ENCODE assay signal across 1 cellular context in the genomic region with DNA sequence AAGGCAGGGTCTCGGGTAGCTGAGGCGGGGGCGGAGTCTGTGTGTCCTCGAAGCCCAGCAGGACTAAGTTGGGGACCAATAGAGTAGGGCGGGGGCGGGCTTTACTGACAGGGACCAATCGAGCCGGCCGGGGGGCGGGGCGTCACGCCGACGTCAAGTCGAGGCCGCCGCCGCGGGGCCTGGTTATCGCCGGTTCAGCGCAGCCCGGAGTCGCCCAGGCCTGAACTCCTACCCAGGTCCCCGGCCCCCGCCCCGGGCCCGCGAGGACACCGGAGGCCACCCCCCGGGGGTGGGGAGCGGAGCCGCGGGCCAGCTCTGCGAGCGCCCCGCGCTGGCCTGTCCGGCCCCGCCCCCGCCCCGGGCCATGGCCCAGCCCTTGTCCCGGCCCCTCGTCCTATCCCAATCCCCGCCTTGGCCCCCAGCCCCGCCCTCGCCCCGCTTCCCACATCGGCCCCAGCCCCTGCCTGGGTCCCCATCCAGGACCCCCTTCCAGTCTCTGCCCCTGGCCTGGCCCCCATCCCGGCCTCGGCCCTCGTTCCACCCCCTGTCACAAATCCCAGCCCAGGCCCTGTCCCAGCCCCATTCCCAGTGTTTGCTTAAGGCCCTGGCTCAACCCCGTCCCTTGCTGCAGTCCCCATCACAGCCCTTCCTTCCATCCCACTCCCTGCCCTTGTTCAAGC.
TF ChIP-seq lines count a peak whose summit lies in the region.

TMEM8B (plus strand) TSS at position 145 of the 680 bp plus-strand sequence; CDS start at position 365, 220 bp downstream.

TF ChIP-seq in HepG2, 621 proteins besides CTCF, POLR2A, EP300 and RAD21 (continues in another document):
- TF ChIP-seq, protein P1, sequence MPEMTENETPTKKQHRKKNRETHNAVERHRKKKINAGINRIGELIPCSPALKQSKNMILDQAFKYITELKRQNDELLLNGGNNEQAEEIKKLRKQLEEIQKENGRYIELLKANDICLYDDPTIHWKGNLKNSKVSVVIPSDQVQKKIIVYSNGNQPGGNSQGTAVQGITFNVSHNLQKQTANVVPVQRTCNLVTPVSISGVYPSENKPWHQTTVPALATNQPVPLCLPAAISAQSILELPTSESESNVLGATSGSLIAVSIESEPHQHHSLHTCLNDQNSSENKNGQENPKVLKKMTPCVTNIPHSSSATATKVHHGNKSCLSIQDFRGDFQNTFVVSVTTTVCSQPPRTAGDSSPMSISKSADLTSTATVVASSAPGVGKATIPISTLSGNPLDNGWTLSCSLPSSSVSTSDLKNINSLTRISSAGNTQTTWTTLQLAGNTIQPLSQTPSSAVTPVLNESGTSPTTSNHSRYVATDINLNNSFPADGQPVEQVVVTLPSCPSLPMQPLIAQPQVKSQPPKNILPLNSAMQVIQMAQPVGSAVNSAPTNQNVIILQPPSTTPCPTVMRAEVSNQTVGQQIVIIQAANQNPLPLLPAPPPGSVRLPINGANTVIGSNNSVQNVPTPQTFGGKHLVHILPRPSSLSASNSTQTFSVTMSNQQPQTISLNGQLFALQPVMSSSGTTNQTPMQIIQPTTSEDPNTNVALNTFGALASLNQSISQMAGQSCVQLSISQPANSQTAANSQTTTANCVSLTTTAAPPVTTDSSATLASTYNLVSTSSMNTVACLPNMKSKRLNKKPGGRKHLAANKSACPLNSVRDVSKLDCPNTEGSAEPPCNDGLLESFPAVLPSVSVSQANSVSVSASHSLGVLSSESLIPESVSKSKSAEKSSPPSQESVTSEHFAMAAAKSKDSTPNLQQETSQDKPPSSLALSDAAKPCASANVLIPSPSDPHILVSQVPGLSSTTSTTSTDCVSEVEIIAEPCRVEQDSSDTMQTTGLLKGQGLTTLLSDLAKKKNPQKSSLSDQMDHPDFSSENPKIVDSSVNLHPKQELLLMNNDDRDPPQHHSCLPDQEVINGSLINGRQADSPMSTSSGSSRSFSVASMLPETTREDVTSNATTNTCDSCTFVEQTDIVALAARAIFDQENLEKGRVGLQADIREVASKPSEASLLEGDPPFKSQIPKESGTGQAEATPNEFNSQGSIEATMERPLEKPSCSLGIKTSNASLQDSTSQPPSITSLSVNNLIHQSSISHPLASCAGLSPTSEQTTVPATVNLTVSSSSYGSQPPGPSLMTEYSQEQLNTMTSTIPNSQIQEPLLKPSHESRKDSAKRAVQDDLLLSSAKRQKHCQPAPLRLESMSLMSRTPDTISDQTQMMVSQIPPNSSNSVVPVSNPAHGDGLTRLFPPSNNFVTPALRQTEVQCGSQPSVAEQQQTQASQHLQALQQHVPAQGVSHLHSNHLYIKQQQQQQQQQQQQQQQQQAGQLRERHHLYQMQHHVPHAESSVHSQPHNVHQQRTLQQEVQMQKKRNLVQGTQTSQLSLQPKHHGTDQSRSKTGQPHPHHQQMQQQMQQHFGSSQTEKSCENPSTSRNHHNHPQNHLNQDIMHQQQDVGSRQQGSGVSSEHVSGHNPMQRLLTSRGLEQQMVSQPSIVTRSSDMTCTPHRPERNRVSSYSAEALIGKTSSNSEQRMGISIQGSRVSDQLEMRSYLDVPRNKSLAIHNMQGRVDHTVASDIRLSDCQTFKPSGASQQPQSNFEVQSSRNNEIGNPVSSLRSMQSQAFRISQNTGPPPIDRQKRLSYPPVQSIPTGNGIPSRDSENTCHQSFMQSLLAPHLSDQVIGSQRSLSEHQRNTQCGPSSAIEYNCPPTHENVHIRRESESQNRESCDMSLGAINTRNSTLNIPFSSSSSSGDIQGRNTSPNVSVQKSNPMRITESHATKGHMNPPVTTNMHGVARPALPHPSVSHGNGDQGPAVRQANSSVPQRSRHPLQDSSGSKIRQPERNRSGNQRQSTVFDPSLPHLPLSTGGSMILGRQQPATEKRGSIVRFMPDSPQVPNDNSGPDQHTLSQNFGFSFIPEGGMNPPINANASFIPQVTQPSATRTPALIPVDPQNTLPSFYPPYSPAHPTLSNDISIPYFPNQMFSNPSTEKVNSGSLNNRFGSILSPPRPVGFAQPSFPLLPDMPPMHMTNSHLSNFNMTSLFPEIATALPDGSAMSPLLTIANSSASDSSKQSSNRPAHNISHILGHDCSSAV (CRISPR knock-in tag; IDR thresholded peaks at IDR 0.05; ENCODE audit: borderline replicate concordance), result no peak
- TF ChIP-seq GABPB1 (CRISPR knock-in tag; IDR thresholded peaks at IDR 0.05) (peak; percentile 49; the same call in 1 of the 2 replicates), ATF2 (CRISPR knock-in tag; IDR thresholded peaks at IDR 0.05) (no peak), ZNF496 (CRISPR knock-in tag; IDR thresholded peaks at IDR 0.05; ENCODE audit: insufficient replicate concordance) (no peak), RFXAP (CRISPR knock-in tag; IDR thresholded peaks at IDR 0.05; ENCODE audit: borderline replicate concordance) (peak; percentile 35; the same call in 1 of the 2 replicates), SALL2 (CRISPR knock-in tag; IDR thresholded peaks at IDR 0.05) (0 out of 2 replicates have a peak, but pooled peaks have one; percentile 25), ZNF414 (CRISPR knock-in tag; IDR thresholded peaks at IDR 0.05) (no peak), SP1 (IDR thresholded peaks at IDR 0.05) (no peak), SP1 (CRISPR knock-in tag; IDR thresholded peaks at IDR 0.05) (peak; percentile 72), NFYC (CRISPR knock-in tag; IDR thresholded peaks at IDR 0.05) (peak; percentile 71), ASH2L (IDR thresholded peaks at IDR 0.05; ENCODE audit: insufficient read length, low read depth, low read length) (peak; percentile 49), MTF2 (CRISPR knock-in tag; IDR thresholded peaks at IDR 0.05; ENCODE audit: borderline replicate concordance) (no peak), SP2 (CRISPR knock-in tag; IDR thresholded peaks at IDR 0.05) (peak; percentile 86), PITX1 (CRISPR knock-in tag; IDR thresholded peaks at IDR 0.05) (no peak), HOXA3 (CRISPR knock-in tag; IDR thresholded peaks at IDR 0.05) (peak; percentile 37; the same call in 1 of the 2 replicates), ZNF629 (CRISPR knock-in tag; conservative IDR thresholded peaks at IDR 0.05) (no peak), BCL6 (CRISPR knock-in tag; IDR thresholded peaks at IDR 0.05) (no peak), SP4 (CRISPR knock-in tag; IDR thresholded peaks at IDR 0.05) (peak; percentile 65; the same call in 1 of the 2 replicates), ATF7 (IDR thresholded peaks at IDR 0.05) (no peak), ATF7 (CRISPR knock-in tag; IDR thresholded peaks at IDR 0.05) (no peak), ZNF674 (CRISPR knock-in tag; IDR thresholded peaks at IDR 0.05; ENCODE audit: low read depth) (no peak), SIN3A (IDR thresholded peaks at IDR 0.05; ENCODE audit: borderline replicate concordance, low read depth, low read length) (no peak; the same call in 1 of the 2 replicates), KLF12 (CRISPR knock-in tag; IDR thresholded peaks at IDR 0.05; ENCODE audit: borderline replicate concordance) (no peak), ZNF550 (CRISPR knock-in tag; IDR thresholded peaks at IDR 0.05; ENCODE audit: borderline replicate concordance) (no peak), RARG (CRISPR knock-in tag; IDR thresholded peaks at IDR 0.05; ENCODE audit: low read depth) (no peak), ZNF577 (CRISPR knock-in tag; IDR thresholded peaks at IDR 0.05; ENCODE audit: borderline replicate concordance, low read depth) (no peak), SRSF4 (IDR thresholded peaks at IDR 0.05; ENCODE audit: low read depth, low read length, poor library complexity, severe bottlenecking) (no peak)
- TF ChIP-seq, protein P2, sequence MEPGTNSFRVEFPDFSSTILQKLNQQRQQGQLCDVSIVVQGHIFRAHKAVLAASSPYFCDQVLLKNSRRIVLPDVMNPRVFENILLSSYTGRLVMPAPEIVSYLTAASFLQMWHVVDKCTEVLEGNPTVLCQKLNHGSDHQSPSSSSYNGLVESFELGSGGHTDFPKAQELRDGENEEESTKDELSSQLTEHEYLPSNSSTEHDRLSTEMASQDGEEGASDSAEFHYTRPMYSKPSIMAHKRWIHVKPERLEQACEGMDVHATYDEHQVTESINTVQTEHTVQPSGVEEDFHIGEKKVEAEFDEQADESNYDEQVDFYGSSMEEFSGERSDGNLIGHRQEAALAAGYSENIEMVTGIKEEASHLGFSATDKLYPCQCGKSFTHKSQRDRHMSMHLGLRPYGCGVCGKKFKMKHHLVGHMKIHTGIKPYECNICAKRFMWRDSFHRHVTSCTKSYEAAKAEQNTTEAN (CRISPR knock-in tag; conservative IDR thresholded peaks at IDR 0.05), result 0 out of 2 replicates have a peak, but pooled peaks have one; percentile 26
- TF ChIP-seq, protein P3, sequence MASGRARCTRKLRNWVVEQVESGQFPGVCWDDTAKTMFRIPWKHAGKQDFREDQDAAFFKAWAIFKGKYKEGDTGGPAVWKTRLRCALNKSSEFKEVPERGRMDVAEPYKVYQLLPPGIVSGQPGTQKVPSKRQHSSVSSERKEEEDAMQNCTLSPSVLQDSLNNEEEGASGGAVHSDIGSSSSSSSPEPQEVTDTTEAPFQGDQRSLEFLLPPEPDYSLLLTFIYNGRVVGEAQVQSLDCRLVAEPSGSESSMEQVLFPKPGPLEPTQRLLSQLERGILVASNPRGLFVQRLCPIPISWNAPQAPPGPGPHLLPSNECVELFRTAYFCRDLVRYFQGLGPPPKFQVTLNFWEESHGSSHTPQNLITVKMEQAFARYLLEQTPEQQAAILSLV (CRISPR knock-in tag; IDR thresholded peaks at IDR 0.05; ENCODE audit: borderline replicate concordance), result peak; percentile 35; the same call in 1 of the 2 replicates
- TF ChIP-seq, protein P4, sequence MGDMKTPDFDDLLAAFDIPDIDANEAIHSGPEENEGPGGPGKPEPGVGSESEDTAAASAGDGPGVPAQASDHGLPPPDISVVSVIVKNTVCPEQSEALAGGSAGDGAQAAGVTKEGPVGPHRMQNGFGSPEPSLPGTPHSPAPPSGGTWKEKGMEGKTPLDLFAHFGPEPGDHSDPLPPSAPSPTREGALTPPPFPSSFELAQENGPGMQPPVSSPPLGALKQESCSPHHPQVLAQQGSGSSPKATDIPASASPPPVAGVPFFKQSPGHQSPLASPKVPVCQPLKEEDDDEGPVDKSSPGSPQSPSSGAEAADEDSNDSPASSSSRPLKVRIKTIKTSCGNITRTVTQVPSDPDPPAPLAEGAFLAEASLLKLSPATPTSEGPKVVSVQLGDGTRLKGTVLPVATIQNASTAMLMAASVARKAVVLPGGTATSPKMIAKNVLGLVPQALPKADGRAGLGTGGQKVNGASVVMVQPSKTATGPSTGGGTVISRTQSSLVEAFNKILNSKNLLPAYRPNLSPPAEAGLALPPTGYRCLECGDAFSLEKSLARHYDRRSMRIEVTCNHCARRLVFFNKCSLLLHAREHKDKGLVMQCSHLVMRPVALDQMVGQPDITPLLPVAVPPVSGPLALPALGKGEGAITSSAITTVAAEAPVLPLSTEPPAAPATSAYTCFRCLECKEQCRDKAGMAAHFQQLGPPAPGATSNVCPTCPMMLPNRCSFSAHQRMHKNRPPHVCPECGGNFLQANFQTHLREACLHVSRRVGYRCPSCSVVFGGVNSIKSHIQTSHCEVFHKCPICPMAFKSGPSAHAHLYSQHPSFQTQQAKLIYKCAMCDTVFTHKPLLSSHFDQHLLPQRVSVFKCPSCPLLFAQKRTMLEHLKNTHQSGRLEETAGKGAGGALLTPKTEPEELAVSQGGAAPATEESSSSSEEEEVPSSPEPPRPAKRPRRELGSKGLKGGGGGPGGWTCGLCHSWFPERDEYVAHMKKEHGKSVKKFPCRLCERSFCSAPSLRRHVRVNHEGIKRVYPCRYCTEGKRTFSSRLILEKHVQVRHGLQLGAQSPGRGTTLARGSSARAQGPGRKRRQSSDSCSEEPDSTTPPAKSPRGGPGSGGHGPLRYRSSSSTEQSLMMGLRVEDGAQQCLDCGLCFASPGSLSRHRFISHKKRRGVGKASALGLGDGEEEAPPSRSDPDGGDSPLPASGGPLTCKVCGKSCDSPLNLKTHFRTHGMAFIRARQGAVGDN (CRISPR knock-in tag; IDR thresholded peaks at IDR 0.05), result peak; percentile 49
- TF ChIP-seq, protein P5, sequence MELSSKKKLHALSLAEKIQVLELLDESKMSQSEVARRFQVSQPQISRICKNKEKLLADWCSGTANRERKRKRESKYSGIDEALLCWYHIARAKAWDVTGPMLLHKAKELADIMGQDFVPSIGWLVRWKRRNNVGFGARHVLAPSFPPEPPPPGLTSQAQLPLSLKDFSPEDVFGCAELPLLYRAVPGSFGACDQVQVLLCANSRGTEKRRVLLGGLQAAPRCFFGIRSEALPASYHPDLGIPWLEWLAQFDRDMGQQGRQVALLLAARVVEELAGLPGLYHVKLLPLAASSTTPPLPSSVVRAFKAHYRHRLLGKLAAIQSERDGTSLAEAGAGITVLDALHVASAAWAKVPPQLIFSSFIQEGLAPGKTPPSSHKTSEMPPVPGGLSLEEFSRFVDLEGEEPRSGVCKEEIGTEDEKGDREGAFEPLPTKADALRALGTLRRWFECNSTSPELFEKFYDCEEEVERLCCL (CRISPR knock-in tag; IDR thresholded peaks at IDR 0.05; ENCODE audit: borderline replicate concordance), result no peak
- TF ChIP-seq, protein P6, sequence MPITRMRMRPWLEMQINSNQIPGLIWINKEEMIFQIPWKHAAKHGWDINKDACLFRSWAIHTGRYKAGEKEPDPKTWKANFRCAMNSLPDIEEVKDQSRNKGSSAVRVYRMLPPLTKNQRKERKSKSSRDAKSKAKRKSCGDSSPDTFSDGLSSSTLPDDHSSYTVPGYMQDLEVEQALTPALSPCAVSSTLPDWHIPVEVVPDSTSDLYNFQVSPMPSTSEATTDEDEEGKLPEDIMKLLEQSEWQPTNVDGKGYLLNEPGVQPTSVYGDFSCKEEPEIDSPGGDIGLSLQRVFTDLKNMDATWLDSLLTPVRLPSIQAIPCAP (CRISPR knock-in tag; IDR thresholded peaks at IDR 0.05; ENCODE audit: low read depth), result no peak
